23 cellular contexts compared by ENCODE assay signal in genomic region chr11:87012089-87012488, GRCh38.
"Had no signal": no experiment of that assay in that cellular context is flagged by ENCODE, and none has a peak within 500 bp of the region (broad histone marks: within the 10 kb centered on the region; RNA-seq: fewer than 3 reads in every experiment).

No MANE protein-coding gene starts in this region.

- H3K4me3 ChIP-seq: MG63, SJSA1, SK-N-MC had no signal

- H3K4me1 ChIP-seq: SJSA1 had no signal

- H3K4me2 ChIP-seq: KMS-11 had no signal

- H3K9me3 ChIP-seq: MG63, SJSA1 had no signal

- DNase-seq: IMR-90, MG63, NCI-H1092, NCI-H1105 treated with DMSO at 0.1 percent for 48 hours, NCI-H1436, NCI-H187, NCI-H2029, NCI-H2081 treated with DMSO at 0.1 percent for 48 hours, NCI-H2171, NCI-H226, NCI-H446, NCI-H510A, NCI-H524 treated with DMSO at 0.1 percent for 48 hours, NCI-H69, NCI-H774, Right ventricle myocardium superior, RPMI8226, SIG-M5, SW 1271 had no signal

- H3K36me3 ChIP-seq: MG63, SJSA1 had no signal

- H3K27me3 ChIP-seq: SJSA1 had no signal

- H3K27ac ChIP-seq: KMS-11, SJSA1, SK-N-MC had no signal

- H3K9ac ChIP-seq: KMS-11 had no signal

- FAIRE-seq: RCC 7860 had no signal
